Comparison of ENCODE assay signal across 1 cellular context in genomic region chr11:67269401-67270255, GRCh38.
TF ChIP-seq lines count a peak whose summit lies in the region.

No MANE protein-coding gene starts in this region.

TF ChIP-seq in SK-N-SH, 30 proteins besides CTCF, POLR2A, EP300 and RAD21 (continued from another document):
- no peak for TF ChIP-seq RXRA (IDR thresholded peaks at IDR 0.05; ENCODE audit: borderline replicate concordance, low read depth)
